9 cellular contexts compared by ENCODE assay signal in the genomic region with DNA sequence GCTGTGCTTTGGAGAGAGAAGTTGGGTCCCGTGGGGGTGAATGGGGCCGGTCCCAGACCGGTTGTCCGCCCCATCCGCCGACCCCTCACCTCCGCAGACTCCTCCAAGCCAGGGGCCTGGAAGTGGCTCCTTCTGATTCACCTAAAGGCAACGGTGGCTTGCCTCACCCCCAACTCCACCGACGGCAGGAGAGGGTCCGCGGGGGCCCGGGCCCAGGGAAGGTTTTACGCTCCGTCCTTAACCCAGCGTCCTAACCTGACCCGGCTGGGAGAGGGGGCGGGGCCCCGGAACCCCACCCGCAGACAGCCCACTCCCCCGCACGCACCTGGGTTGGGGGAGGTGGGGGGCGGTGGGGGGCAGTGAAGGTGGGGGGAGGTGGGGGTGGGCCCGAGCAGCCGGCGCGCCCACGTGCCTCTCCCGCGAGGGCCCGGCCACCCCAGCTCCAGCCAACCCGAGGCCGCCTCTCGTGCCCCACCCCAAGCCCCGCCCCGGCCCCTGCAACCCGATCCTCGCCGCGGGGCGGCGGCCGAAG. TPM values are rescaled to one million over a fixed set of nuclear protein-coding genes. Genes with fewer than 3 reads are reported as not detected.
DNase-seq lines count a peak whose midpoint lies in the region; ATAC-seq, FAIRE-seq and TF ChIP-seq lines count a peak whose summit lies in the region.
"Had no signal": no experiment of that assay in that cellular context is flagged by ENCODE, and none has a peak within 500 bp of the region (broad histone marks: within the 10 kb centered on the region; RNA-seq: fewer than 3 reads in every experiment).

No MANE protein-coding gene starts in this region.

- no peak for FAIRE-seq in bronchial epithelial cell (lab: Jason Lieb, UNC)

- DNase-seq in GM13976 (ENCODE audit: low spot score) = peak; percentile 98
- peak; percentile 91 for DNase-seq in RPMI8226
- no peak for DNase-seq in bronchial epithelial cell (ENCODE audit: low read depth)
- peak in 1 of 3 donors; percentile 97 for DNase-seq in right lobe of liver

- no peaks in the 10 kb centered on the region for H3K36me3 Mint-ChIP-seq in stimulated activated memory B cell treated with anti-CD40 and anti-IgM and Interleukin-4, amounts not matched to agents 10 μg/mL and 1 μg/mL and 100 μg/mL, for 72 hours

- TF ChIP-seq POLR2A in right lobe of liver (IDR thresholded peaks at IDR 0.05) = no peak

- peak; percentile 8 for TF ChIP-seq CTCF in GM13976 (IDR thresholded peaks at IDR 0.05; ENCODE audit: borderline replicate concordance, control extremely low read depth, extremely low read depth, insufficient read depth, missing control alignments)
- TF ChIP-seq CTCF in bronchial epithelial cell (IDR thresholded peaks at IDR 0.05; ENCODE audit: insufficient read depth, low read length, severe bottlenecking) = no peak
- TF ChIP-seq CTCF in right lobe of liver (IDR thresholded peaks at IDR 0.05) = no peak

- H3K4me1 ChIP-seq in right lobe of liver = peaks cover 0 to 66% (median 26%) of the 10 kb centered on the region in 4 donors

- WGBS in right lobe of liver (ENCODE audit: insufficient coverage, low coverage, low lambda C conversion rate, missing lambda C conversion rate) = no CpG with 5 or more reads among the region's 43 CpGs

- H3K4me3 Mint-ChIP-seq in stimulated activated memory B cell treated with anti-CD40 and anti-IgM and Interleukin-4, amounts not matched to agents 10 μg/mL and 1 μg/mL and 100 μg/mL, for 72 hours = peak overlapping the region; percentile 57

- ATAC-seq in HG02840 (IDR thresholded peaks at IDR 0.05; ENCODE audit: low FRiP score, unreplicated experiment) = peak; percentile 10
- ATAC-seq in right lobe of liver = peak; percentile 14 to 92 (median 52)
- no peak for ATAC-seq in stimulated activated memory B cell treated with anti-CD40 and anti-IgM and Interleukin-4, amounts not matched to agents 10 μg/mL and 1 μg/mL and 100 μg/mL, for 72 hours
- ATAC-seq in HG03469 (IDR thresholded peaks at IDR 0.05; ENCODE audit: unreplicated experiment) = no peak
- no peak for ATAC-seq in HG02970 (IDR thresholded peaks at IDR 0.05; ENCODE audit: low FRiP score, unreplicated experiment)

- intact Hi-C loops in right lobe of liver (cut with DNase I) = no loop called here

- H3K36me3 ChIP-seq in bronchial epithelial cell (ENCODE audit: control insufficient read depth, insufficient read depth, low read length) (peaks cover 2% of the 10 kb centered on the region), right lobe of liver (peaks cover 0 to 4% (median 0%) of the 10 kb centered on the region in 4 donors)

- in situ Hi-C loops in GM13976 (cut with MboI; ENCODE audit: low sequenced_read_pairs, unreplicated experiment) = no loop called here

- no peaks in the 10 kb centered on the region for H3K9me3 ChIP-seq in right lobe of liver

- peaks cover 24% of the 10 kb centered on the region for H3K27me3 Mint-ChIP-seq in stimulated activated memory B cell treated with anti-CD40 and anti-IgM and Interleukin-4, amounts not matched to agents 10 μg/mL and 1 μg/mL and 100 μg/mL, for 72 hours

- H3K27ac Mint-ChIP-seq in stimulated activated memory B cell treated with anti-CD40 and anti-IgM and Interleukin-4, amounts not matched to agents 10 μg/mL and 1 μg/mL and 100 μg/mL, for 72 hours = peak overlapping the region; percentile 67

- H3K9me3 Mint-ChIP-seq in stimulated activated memory B cell treated with anti-CD40 and anti-IgM and Interleukin-4, amounts not matched to agents 10 μg/mL and 1 μg/mL and 100 μg/mL, for 72 hours = no peaks in the 10 kb centered on the region

- peaks cover 31% of the 10 kb centered on the region for H3K4me1 Mint-ChIP-seq in stimulated activated memory B cell treated with anti-CD40 and anti-IgM and Interleukin-4, amounts not matched to agents 10 μg/mL and 1 μg/mL and 100 μg/mL, for 72 hours

- H3K4me3 ChIP-seq in bronchial epithelial cell (ENCODE audit: low read depth, low read length) (peak overlapping the region; percentile 21), right lobe of liver (peak overlapping the region; percentile 34 to 58 (median 36))

- peak overlapping the region; percentile 83 to 99 (median 92) for H3K27ac ChIP-seq in right lobe of liver

- H3K27me3 ChIP-seq in bronchial epithelial cell (ENCODE audit: control insufficient read depth, insufficient read depth, low read length) (peaks cover 8% of the 10 kb centered on the region), right lobe of liver (no peaks in the 10 kb centered on the region)

RNA-seq across cellular contexts. Expression of a gene that starts 12.7 kb away (rescaled TPM):
- not detected in 2 replicates for total RNA-seq in bronchial epithelial cell
- total RNA-seq in right lobe of liver = 10 to 100 TPM in 1 of 6 experiments, 1 to 10 TPM in 5; 4.8 to 16.6 (median 6.6) TPM
- total RNA-seq: RPMI7951 had no signal

RNA-seq across cellular contexts. Expression of a gene that starts 21.8 kb away (rescaled TPM):
- 15.4 and 15.5 TPM in 2 replicates for total RNA-seq in bronchial epithelial cell
- total RNA-seq in right lobe of liver = 100 to 1,000 TPM; 120 to 215 (median 131) TPM

Comparison
In these comparisons a context has a peak if more than half of its experiments do, and no peak if none do; other contexts are left out.
1. ATAC-seq: peak in HG02840 (single experiment) and right lobe of liver (4 of 4); none in stimulated activated memory B cell treated with anti-CD40 and anti-IgM and Interleukin-4, amounts not matched to agents 10 μg/mL and 1 μg/mL and 100 μg/mL, for 72 hours (single experiment), HG03469 (single experiment) and HG02970 (single experiment).